Comparison of ENCODE assay signal across 3 cellular contexts in the genomic region with DNA sequence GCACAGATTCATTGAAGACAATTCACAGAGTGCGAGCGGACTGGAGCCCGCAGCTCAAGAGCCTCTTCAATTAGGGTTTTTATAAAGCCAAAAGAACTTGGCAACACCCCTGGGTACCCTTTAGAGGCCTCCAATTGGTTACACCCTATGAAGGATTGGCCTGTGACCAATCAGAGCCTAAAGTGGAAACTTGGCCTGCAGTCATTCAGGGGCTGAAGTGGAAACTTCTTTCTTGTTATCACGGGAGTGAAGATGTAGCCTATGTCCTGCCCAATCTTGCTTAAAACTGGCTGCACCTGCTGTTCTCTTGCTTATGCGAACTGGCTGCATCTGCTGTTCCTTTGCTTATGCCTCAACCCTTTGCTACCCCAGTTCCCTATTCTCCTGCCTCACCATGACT.
TF ChIP-seq lines count a peak whose summit lies in the region.

No MANE protein-coding gene starts in this region.

TF ChIP-seq in SK-N-SH, 30 proteins besides CTCF, POLR2A, EP300 and RAD21:
- no peak for TF ChIP-seq FOXM1 (IDR thresholded peaks at IDR 0.05; ENCODE audit: low read depth)
- TF ChIP-seq, protein P1, sequence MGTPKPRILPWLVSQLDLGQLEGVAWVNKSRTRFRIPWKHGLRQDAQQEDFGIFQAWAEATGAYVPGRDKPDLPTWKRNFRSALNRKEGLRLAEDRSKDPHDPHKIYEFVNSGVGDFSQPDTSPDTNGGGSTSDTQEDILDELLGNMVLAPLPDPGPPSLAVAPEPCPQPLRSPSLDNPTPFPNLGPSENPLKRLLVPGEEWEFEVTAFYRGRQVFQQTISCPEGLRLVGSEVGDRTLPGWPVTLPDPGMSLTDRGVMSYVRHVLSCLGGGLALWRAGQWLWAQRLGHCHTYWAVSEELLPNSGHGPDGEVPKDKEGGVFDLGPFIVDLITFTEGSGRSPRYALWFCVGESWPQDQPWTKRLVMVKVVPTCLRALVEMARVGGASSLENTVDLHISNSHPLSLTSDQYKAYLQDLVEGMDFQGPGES (IDR thresholded peaks at IDR 0.05; ENCODE audit: low read depth, low read length), result no peak
- TF ChIP-seq, protein P2, sequence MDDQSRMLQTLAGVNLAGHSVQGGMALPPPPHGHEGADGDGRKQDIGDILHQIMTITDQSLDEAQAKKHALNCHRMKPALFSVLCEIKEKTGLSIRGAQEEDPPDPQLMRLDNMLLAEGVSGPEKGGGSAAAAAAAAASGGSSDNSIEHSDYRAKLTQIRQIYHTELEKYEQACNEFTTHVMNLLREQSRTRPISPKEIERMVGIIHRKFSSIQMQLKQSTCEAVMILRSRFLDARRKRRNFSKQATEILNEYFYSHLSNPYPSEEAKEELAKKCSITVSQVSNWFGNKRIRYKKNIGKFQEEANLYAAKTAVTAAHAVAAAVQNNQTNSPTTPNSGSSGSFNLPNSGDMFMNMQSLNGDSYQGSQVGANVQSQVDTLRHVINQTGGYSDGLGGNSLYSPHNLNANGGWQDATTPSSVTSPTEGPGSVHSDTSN (IDR thresholded peaks at IDR 0.05), result 0 out of 2 replicates have a peak, but pooled peaks have one; percentile 23
- no peak for TF ChIP-seq TEAD4 (IDR thresholded peaks at IDR 0.05; ENCODE audit: borderline replicate concordance, insufficient read depth)
- no peak for TF ChIP-seq TAF1 (IDR thresholded peaks at IDR 0.05; ENCODE audit: borderline replicate concordance, low read depth, low read length)
- TF ChIP-seq TCF12 (IDR thresholded peaks at IDR 0.05), result no peak
- TF ChIP-seq, protein P3, sequence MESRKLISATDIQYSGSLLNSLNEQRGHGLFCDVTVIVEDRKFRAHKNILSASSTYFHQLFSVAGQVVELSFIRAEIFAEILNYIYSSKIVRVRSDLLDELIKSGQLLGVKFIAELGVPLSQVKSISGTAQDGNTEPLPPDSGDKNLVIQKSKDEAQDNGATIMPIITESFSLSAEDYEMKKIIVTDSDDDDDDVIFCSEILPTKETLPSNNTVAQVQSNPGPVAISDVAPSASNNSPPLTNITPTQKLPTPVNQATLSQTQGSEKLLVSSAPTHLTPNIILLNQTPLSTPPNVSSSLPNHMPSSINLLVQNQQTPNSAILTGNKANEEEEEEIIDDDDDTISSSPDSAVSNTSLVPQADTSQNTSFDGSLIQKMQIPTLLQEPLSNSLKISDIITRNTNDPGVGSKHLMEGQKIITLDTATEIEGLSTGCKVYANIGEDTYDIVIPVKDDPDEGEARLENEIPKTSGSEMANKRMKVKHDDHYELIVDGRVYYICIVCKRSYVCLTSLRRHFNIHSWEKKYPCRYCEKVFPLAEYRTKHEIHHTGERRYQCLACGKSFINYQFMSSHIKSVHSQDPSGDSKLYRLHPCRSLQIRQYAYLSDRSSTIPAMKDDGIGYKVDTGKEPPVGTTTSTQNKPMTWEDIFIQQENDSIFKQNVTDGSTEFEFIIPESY (IDR thresholded peaks at IDR 0.05; ENCODE audit: borderline replicate concordance, low read depth), result no peak
- no peak for TF ChIP-seq YY1 (IDR thresholded peaks at IDR 0.05; ENCODE audit: low read depth)

TF ChIP-seq in SK-N-SH treated with all-trans-retinoic acid at 6 μM for 48 hours, 23 proteins besides CTCF, POLR2A, EP300 and RAD21:
- TF ChIP-seq SNAI2 (CRISPR knock-in tag; IDR thresholded peaks at IDR 0.05) (no peak), ZNF565 (CRISPR knock-in tag; conservative IDR thresholded peaks at IDR 0.05; ENCODE audit: low read depth) (no peak), TCF4 (CRISPR knock-in tag; IDR thresholded peaks at IDR 0.05; ENCODE audit: borderline replicate concordance) (no peak), OSR1 (CRISPR knock-in tag; IDR thresholded peaks at IDR 0.05) (no peak), ZFP3 (CRISPR knock-in tag; IDR thresholded peaks at IDR 0.05) (no peak)
- TF ChIP-seq, protein P4, sequence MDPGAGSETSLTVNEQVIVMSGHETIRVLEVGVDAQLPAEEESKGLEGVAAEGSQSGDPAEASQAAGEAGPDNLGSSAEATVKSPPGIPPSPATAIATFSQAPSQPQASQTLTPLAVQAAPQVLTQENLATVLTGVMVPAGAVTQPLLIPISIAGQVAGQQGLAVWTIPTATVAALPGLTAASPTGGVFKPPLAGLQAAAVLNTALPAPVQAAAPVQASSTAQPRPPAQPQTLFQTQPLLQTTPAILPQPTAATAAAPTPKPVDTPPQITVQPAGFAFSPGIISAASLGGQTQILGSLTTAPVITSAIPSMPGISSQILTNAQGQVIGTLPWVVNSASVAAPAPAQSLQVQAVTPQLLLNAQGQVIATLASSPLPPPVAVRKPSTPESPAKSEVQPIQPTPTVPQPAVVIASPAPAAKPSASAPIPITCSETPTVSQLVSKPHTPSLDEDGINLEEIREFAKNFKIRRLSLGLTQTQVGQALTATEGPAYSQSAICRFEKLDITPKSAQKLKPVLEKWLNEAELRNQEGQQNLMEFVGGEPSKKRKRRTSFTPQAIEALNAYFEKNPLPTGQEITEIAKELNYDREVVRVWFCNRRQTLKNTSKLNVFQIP (CRISPR knock-in tag; IDR thresholded peaks at IDR 0.05; ENCODE audit: borderline replicate concordance, low read depth), result no peak
- TF ChIP-seq, protein P5, sequence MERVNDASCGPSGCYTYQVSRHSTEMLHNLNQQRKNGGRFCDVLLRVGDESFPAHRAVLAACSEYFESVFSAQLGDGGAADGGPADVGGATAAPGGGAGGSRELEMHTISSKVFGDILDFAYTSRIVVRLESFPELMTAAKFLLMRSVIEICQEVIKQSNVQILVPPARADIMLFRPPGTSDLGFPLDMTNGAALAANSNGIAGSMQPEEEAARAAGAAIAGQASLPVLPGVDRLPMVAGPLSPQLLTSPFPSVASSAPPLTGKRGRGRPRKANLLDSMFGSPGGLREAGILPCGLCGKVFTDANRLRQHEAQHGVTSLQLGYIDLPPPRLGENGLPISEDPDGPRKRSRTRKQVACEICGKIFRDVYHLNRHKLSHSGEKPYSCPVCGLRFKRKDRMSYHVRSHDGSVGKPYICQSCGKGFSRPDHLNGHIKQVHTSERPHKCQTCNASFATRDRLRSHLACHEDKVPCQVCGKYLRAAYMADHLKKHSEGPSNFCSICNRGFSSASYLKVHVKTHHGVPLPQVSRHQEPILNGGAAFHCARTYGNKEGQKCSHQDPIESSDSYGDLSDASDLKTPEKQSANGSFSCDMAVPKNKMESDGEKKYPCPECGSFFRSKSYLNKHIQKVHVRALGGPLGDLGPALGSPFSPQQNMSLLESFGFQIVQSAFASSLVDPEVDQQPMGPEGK (CRISPR knock-in tag; IDR thresholded peaks at IDR 0.05; ENCODE audit: borderline replicate concordance), result no peak
- TF ChIP-seq, protein P6, sequence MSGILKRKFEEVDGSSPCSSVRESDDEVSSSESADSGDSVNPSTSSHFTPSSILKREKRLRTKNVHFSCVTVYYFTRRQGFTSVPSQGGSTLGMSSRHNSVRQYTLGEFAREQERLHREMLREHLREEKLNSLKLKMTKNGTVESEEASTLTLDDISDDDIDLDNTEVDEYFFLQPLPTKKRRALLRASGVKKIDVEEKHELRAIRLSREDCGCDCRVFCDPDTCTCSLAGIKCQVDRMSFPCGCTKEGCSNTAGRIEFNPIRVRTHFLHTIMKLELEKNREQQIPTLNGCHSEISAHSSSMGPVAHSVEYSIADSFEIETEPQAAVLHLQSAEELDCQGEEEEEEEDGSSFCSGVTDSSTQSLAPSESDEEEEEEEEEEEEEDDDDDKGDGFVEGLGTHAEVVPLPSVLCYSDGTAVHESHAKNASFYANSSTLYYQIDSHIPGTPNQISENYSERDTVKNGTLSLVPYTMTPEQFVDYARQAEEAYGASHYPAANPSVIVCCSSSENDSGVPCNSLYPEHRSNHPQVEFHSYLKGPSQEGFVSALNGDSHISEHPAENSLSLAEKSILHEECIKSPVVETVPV (CRISPR knock-in tag; IDR thresholded peaks at IDR 0.05), result no peak

TF ChIP-seq in K562, 482 proteins besides CTCF, POLR2A, EP300 and RAD21:
- TF ChIP-seq ILF3 (IDR thresholded peaks at IDR 0.05; ENCODE audit: borderline replicate concordance), result no peak
- peak; percentile 46 for TF ChIP-seq NFYB (IDR thresholded peaks at IDR 0.05; ENCODE audit: extremely low read depth, insufficient read length)
- TF ChIP-seq, protein P7, sequence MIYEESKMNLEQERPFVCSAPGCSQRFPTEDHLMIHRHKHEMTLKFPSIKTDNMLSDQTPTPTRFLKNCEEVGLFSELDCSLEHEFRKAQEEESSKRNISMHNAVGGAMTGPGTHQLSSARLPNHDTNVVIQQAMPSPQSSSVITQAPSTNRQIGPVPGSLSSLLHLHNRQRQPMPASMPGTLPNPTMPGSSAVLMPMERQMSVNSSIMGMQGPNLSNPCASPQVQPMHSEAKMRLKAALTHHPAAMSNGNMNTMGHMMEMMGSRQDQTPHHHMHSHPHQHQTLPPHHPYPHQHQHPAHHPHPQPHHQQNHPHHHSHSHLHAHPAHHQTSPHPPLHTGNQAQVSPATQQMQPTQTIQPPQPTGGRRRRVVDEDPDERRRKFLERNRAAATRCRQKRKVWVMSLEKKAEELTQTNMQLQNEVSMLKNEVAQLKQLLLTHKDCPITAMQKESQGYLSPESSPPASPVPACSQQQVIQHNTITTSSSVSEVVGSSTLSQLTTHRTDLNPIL (CRISPR knock-in tag; IDR thresholded peaks at IDR 0.05), result no peak
- no peak for TF ChIP-seq KAT8 (IDR thresholded peaks at IDR 0.05; ENCODE audit: low read depth)
- TF ChIP-seq KHSRP (IDR thresholded peaks at IDR 0.05), result no peak
- no peak for TF ChIP-seq KLF6 (CRISPR knock-in tag; IDR thresholded peaks at IDR 0.05; ENCODE audit: borderline replicate concordance)
- no peak for TF ChIP-seq BRCA1 (IDR thresholded peaks at IDR 0.05)
- no peak for TF ChIP-seq BRCA1 (CRISPR knock-in tag; IDR thresholded peaks at IDR 0.05)
- TF ChIP-seq NUFIP1 (IDR thresholded peaks at IDR 0.05; ENCODE audit: partially characterized antibody), result no peak
- no peak for TF ChIP-seq HDGF (IDR thresholded peaks at IDR 0.05)
- TF ChIP-seq RBM25 (IDR thresholded peaks at IDR 0.05; ENCODE audit: low read depth, low read length, severe bottlenecking), result peak; percentile 44
- TF ChIP-seq, protein P8, sequence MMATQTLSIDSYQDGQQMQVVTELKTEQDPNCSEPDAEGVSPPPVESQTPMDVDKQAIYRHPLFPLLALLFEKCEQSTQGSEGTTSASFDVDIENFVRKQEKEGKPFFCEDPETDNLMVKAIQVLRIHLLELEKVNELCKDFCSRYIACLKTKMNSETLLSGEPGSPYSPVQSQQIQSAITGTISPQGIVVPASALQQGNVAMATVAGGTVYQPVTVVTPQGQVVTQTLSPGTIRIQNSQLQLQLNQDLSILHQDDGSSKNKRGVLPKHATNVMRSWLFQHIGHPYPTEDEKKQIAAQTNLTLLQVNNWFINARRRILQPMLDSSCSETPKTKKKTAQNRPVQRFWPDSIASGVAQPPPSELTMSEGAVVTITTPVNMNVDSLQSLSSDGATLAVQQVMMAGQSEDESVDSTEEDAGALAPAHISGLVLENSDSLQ (IDR thresholded peaks at IDR 0.05), result peak; percentile 88
- no peak for TF ChIP-seq ZNF12 (CRISPR knock-in tag; IDR thresholded peaks at IDR 0.05)
- TF ChIP-seq ASH1L (IDR thresholded peaks at IDR 0.05; ENCODE audit: borderline replicate concordance, low read depth, partially characterized antibody), result peak; percentile 12
- TF ChIP-seq, protein P9, sequence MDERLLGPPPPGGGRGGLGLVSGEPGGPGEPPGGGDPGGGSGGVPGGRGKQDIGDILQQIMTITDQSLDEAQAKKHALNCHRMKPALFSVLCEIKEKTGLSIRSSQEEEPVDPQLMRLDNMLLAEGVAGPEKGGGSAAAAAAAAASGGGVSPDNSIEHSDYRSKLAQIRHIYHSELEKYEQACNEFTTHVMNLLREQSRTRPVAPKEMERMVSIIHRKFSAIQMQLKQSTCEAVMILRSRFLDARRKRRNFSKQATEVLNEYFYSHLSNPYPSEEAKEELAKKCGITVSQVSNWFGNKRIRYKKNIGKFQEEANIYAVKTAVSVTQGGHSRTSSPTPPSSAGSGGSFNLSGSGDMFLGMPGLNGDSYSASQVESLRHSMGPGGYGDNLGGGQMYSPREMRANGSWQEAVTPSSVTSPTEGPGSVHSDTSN (CRISPR knock-in tag; IDR thresholded peaks at IDR 0.05; ENCODE audit: low read depth), result no peak
- TF ChIP-seq, protein P9 (tag; conservative IDR thresholded peaks at IDR 0.05; ENCODE audit: low read depth), result no peak
- no peak for TF ChIP-seq ZC3H4 (CRISPR knock-in tag; IDR thresholded peaks at IDR 0.05; ENCODE audit: borderline replicate concordance)
- no peak for TF ChIP-seq GTF2E2 (tag; IDR thresholded peaks at IDR 0.05)
TF ChIP-seq in K562: peak in this region for 4.
